13 cellular contexts compared by ENCODE assay signal in the genomic region with DNA sequence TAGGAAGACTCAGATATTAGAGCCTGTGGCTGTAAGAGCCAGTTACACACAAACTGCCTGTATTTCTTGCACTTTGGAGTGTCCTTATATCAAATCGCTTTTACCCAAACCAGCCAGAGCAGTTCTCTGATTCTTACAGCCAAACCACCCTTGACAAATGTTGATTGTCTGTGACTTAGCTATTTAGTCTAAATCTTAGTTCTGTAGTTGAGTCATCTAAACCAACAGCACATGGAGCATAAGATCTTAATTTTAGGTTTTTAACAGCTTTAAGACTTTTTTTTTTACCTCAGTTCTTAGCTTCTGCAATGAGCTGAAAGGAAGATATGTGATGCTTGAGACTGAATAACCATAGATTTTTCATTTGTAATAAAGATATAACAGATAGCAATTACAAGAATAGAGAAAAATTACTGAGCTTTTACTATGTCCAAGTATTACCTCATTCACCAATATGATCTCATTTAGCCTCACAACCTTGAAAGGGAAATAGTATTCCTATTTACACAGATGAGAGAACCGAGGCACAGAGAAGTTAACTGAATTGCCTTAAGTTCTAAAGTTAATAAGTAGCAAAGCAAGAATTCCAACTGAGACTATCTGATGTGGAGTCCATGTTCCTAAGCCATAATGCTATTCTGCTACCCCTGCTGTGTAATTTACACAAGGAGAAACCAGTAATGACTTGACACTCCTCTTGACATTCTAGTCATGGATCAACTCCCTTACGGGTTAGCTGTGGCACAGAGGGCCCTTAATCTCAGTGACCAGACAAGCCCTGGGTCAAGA.
DNase-seq lines count a peak whose midpoint lies in the region; ATAC-seq and TF ChIP-seq lines count a peak whose summit lies in the region.
"Had no signal": no experiment of that assay in that cellular context is flagged by ENCODE, and none has a peak within 500 bp of the region (broad histone marks: within the 10 kb centered on the region; RNA-seq: fewer than 3 reads in every experiment).

No MANE protein-coding gene starts in this region.

- no peaks in the 10 kb centered on the region for H3K36me3 ChIP-seq in kidney epithelial cell (ENCODE audit: control insufficient read depth, insufficient read depth, low read length)
- no peaks in the 10 kb centered on the region for H3K36me3 ChIP-seq in subcutaneous abdominal adipose tissue (ENCODE audit: control insufficient read depth in 5 of 5, insufficient read depth in 5 of 5, low read length in 5 of 5)
- H3K36me3 ChIP-seq in MM.1S (replicated peaks; ENCODE audit: insufficient read depth, low read length) = no peaks in the 10 kb centered on the region

- no peak for ATAC-seq in HG03521 (IDR thresholded peaks at IDR 0.05; ENCODE audit: unreplicated experiment)
- ATAC-seq: left colon had no signal

- peak overlapping the region; percentile 4 for H3K27ac ChIP-seq in subcutaneous abdominal adipose tissue (ENCODE audit: low read depth, low read length)
- H3K27ac ChIP-seq in MM.1S (ENCODE audit: low read length) = no peak overlapping the region

- no peaks in the 10 kb centered on the region for H4K20me1 ChIP-seq in MM.1S (ENCODE audit: insufficient read depth, low read length)

- H3K4me1 Mint-ChIP-seq in HFFc6 (ENCODE audit: low read depth) = peaks cover 28% of the 10 kb centered on the region
- H3K4me1 Mint-ChIP-seq: nephron had no signal

- H3K9me3 ChIP-seq in subcutaneous abdominal adipose tissue (ENCODE audit: control insufficient read depth in 5 of 5, low read length in 5 of 5) = no peaks in the 10 kb centered on the region
- no peaks in the 10 kb centered on the region for H3K9me3 ChIP-seq in MM.1S (replicated peaks; ENCODE audit: insufficient read depth, low read length)

- no peak overlapping the region for H2AFZ ChIP-seq in MM.1S (ENCODE audit: low read length)

- TF ChIP-seq CTCF in HFFc6 (IDR thresholded peaks at IDR 0.05) (no peak), kidney epithelial cell (IDR thresholded peaks at IDR 0.05; ENCODE audit: insufficient read depth, low read length, poor library complexity, severe bottlenecking) (no peak), MM.1S (IDR thresholded peaks at IDR 0.05; ENCODE audit: low read length) (no peak)

- H3F3A ChIP-seq in MM.1S (ENCODE audit: insufficient read depth, low read length) = no peaks in the 10 kb centered on the region

- H3K79me2 ChIP-seq in MM.1S (ENCODE audit: low read length) = no peaks in the 10 kb centered on the region

- H3K27ac Mint-ChIP-seq in HFFc6 = peak overlapping the region; percentile 79
- H3K27ac Mint-ChIP-seq: activated naive CD8-positive, alpha-beta T cell; IgD-negative memory B cell had no signal

- no peak overlapping the region for H3K4me3 Mint-ChIP-seq in HFFc6
- H3K4me3 Mint-ChIP-seq: activated naive CD8-positive, alpha-beta T cell; IgD-negative memory B cell; nephron had no signal

- H3K4me1 ChIP-seq in subcutaneous abdominal adipose tissue (ENCODE audit: control insufficient read depth in 5 of 5, insufficient read depth in 5 of 5, low read length in 5 of 5) = no peaks in the 10 kb centered on the region
- H3K4me1 ChIP-seq in MM.1S (ENCODE audit: low read length) = no peaks in the 10 kb centered on the region

- peaks cover 4% of the 10 kb centered on the region; the same call in 1 of the 2 replicates for H3K27me3 Mint-ChIP-seq in HFFc6 (ENCODE audit: insufficient read depth)
- H3K27me3 Mint-ChIP-seq: IgD-negative memory B cell had no signal

- no peak overlapping the region for H3K4me2 ChIP-seq in MM.1S (ENCODE audit: low read depth, low read length)

- no peaks in the 10 kb centered on the region for H3K9me2 ChIP-seq in MM.1S (replicated peaks; ENCODE audit: insufficient read depth, low read length)

- DNase-seq in HFFc6 = no peak
- DNase-seq in astrocyte of the hippocampus (ENCODE audit: low read depth, low spot score) = peak; percentile 57
- peak; percentile 75 for DNase-seq in kidney epithelial cell (ENCODE audit: low read depth)
- no peak for DNase-seq in NCI-H748 (lab: John Stamatoyannopoulos, UW; ENCODE audit: unreplicated experiment)
- no peak for DNase-seq in MM.1S
- DNase-seq: left colon, NCI-H1436 treated with DMSO at 0.1 percent for 48 hours, SHP77 had no signal

- H3K36me3 Mint-ChIP-seq in HFFc6 (ENCODE audit: low read depth) = no peaks in the 10 kb centered on the region
- H3K36me3 Mint-ChIP-seq: activated naive CD8-positive, alpha-beta T cell; IgD-negative memory B cell had no signal

- no peaks in the 10 kb centered on the region for H3K27me3 ChIP-seq in kidney epithelial cell (ENCODE audit: control insufficient read depth, insufficient read depth, low read length)
- no peaks in the 10 kb centered on the region for H3K27me3 ChIP-seq in subcutaneous abdominal adipose tissue (ENCODE audit: control insufficient read depth in 5 of 5, insufficient read depth in 4 of 5, low read length in 5 of 5)
- H3K27me3 ChIP-seq in MM.1S (replicated peaks; ENCODE audit: insufficient read depth, low read length) = no peaks in the 10 kb centered on the region

- no peaks in the 10 kb centered on the region for H3K9me3 Mint-ChIP-seq in HFFc6
- H3K9me3 Mint-ChIP-seq: IgD-negative memory B cell, nephron had no signal

- H3K9ac ChIP-seq in subcutaneous abdominal adipose tissue (ENCODE audit: low read length in 5 of 5) (no peak overlapping the region), MM.1S (ENCODE audit: low read length) (no peak overlapping the region)

- H3K4me3 ChIP-seq in kidney epithelial cell (ENCODE audit: low read depth, low read length) (no peak overlapping the region), subcutaneous abdominal adipose tissue (ENCODE audit: low read depth in 1 of 5, low read length in 5 of 5) (no peak overlapping the region), MM.1S (ENCODE audit: low read length) (no peak overlapping the region)

Comparison
In these comparisons a context has a peak if more than half of its experiments do, and no peak if none do; other contexts are left out.
1. DNase-seq: peak in astrocyte of the hippocampus (single experiment) and kidney epithelial cell (single experiment); none in HFFc6 (single experiment), NCI-H748 (single experiment) and MM.1S (single experiment).